In the genomic region with DNA sequence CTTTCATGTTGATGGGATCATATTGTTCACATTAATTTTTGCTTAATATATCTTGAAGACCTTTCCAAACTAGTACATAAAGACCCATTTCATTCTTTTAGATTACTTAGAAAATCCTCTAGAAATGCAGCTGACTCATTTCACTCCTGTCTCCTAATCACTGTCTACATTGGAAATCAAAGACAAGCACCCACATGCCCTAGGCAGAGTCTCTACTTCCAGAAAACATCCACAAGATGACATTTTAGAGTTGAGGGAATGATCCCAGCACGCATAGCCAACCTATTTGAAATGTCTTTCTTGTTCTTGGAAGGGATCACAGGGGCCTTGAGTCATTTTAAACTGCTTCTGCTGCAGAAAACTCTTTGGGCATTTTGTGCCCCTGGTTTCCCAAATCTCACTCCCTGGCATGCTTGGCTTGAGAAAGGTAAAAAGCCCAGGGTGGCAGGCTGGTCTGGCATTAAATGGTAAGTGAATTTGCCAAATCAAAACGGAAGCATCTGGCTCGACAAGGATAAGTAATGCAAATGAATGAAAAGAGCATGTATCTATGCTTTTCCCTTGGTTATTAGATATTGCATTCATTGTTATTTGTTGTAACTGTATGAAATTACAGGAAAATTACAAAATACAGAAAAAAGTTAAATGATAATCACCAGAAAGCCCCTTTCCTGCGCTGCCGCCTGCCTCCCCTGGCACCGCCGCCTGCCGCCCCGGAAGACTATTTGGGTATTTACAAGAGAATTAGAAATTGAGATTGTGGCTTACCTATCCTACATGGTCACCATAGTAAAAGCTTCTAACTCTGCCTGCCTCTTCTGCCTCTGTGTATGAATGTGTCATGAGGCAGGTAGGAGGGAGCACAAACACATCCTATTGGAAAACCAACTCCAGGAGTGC, we compare ENCODE assay signal across 25 cellular contexts.
A peak's percentile ranks its signal among the peaks of the same experiment; 100 is the strongest.
DNase-seq lines count a peak whose midpoint lies in the region; ATAC-seq and TF ChIP-seq lines count a peak whose summit lies in the region.
"Had no signal": no experiment of that assay in that cellular context is flagged by ENCODE, and none has a peak within 500 bp of the region (broad histone marks: within the 10 kb centered on the region; RNA-seq: fewer than 3 reads in every experiment).

No MANE protein-coding gene starts in this region.

- H3K9me3 ChIP-seq in MG63, result no peaks in the 10 kb centered on the region; the same call in 1 of the 2 replicates
- H3K9me3 ChIP-seq: BE2C, ovary, SK-N-SH had no signal

- no peaks in the 10 kb centered on the region for H3K27me3 ChIP-seq in MG63
- H3K27me3 ChIP-seq: BE2C, ovary had no signal

- H3K36me3 ChIP-seq in MG63, result no peaks in the 10 kb centered on the region
- H3K36me3 ChIP-seq: BE2C, ovary had no signal

- H3K4me3 ChIP-seq in MG63 (no peak overlapping the region), coronary artery (no peak overlapping the region)
- H3K4me3 ChIP-seq: ovary had no signal

- peak; percentile 57 for DNase-seq in COLO829 (ENCODE audit: low spot score)
- DNase-seq in MG63, result peak; percentile 18
- peak; percentile 17 for DNase-seq in SK-MEL-5 (ENCODE audit: low read depth, low spot score)
- peak; percentile 39 for DNase-seq in epithelial cell of prostate (ENCODE audit: low read depth, low spot score)
- DNase-seq in stimulated activated CD4-positive, alpha-beta T cell treated with anti-CD3 and anti-CD28 coated beads, Interleukin-4, amount 100 ng/mL, for 4 hours, result no peak
- no peak for DNase-seq in EL
- DNase-seq in coronary artery (ENCODE audit: low spot score), result no peak
- DNase-seq: ACHN; activated CD4-positive, alpha-beta memory T cell treated with anti-CD3 and anti-CD28 coated beads, Interleukin-2, amount 10 ng/mL, durations not matched to agents 7 days and 5 days; activated CD4-positive, alpha-beta T cell treated with anti-CD3 and anti-CD28 coated beads for 1 hour; BE2C; DND-41; effector CD4-positive, alpha-beta T cell; erythroblast; foreskin fibroblast; left cardiac atrium; NCI-H1436; nephron progenitor cell; ovary; RPMI8226; SK-N-SH; T-helper 17 cell; trophoblast cell had no signal

- TF ChIP-seq CTCF in coronary artery (IDR thresholded peaks at IDR 0.05), result no peak

- in situ Hi-C loops in SK-MEL-5 (cut with HindIII; ENCODE audit: low pct_unique_long_range_greater_than_20kb, low sequenced_read_pairs), result no loop called here

- peak overlapping the region; percentile 59 for H3K27ac ChIP-seq in epithelial cell of prostate
- H3K27ac ChIP-seq in coronary artery, result no peak overlapping the region
- H3K27ac ChIP-seq: ovary had no signal

- ATAC-seq in HG03097 (IDR thresholded peaks at IDR 0.05; ENCODE audit: low FRiP score, unreplicated experiment), result no peak
- ATAC-seq: HCT116, T-helper 17 cell had no signal

Comparison
In these comparisons a context has a peak if more than half of its experiments do, and no peak if none do; other contexts are left out.
1. DNase-seq: peak in COLO829 (single experiment), MG63 (single experiment), SK-MEL-5 (single experiment) and epithelial cell of prostate (single experiment); none in stimulated activated CD4-positive, alpha-beta T cell treated with anti-CD3 and anti-CD28 coated beads, Interleukin-4, amount 100 ng/mL, for 4 hours (0 of 2), EL (single experiment) and coronary artery (single experiment).